Comparison of ENCODE assay signal across 2 cellular contexts in genomic region chr4:153483432-153484418, GRCh38.
TF ChIP-seq lines count a peak whose summit lies in the region.

No MANE protein-coding gene starts in this region.

TF ChIP-seq in liver, 16 proteins besides CTCF, POLR2A, EP300 and RAD21 (continued from another document):
- TF ChIP-seq HNF4A (conservative IDR thresholded peaks at IDR 0.05) (peak in 1 of 2 donors; percentile 15), YY1 (IDR thresholded peaks at IDR 0.05) (peak; percentile 80)

TF ChIP-seq in HepG2, 621 proteins besides CTCF, POLR2A, EP300 and RAD21:
- TF ChIP-seq CENPBD1 (CRISPR knock-in tag; IDR thresholded peaks at IDR 0.05; ENCODE audit: borderline replicate concordance, low read depth) (no peak), GLI4 (CRISPR knock-in tag; IDR thresholded peaks at IDR 0.05; ENCODE audit: borderline replicate concordance) (no peak), HOXD1 (CRISPR knock-in tag; IDR thresholded peaks at IDR 0.05) (no peak), ZNF207 (IDR thresholded peaks at IDR 0.05; ENCODE audit: borderline replicate concordance) (no peak), ZBTB25 (CRISPR knock-in tag; IDR thresholded peaks at IDR 0.05) (no peak), KDM2A (CRISPR knock-in tag; IDR thresholded peaks at IDR 0.05; ENCODE audit: borderline replicate concordance, low read depth) (no peak), ZNF142 (CRISPR knock-in tag; IDR thresholded peaks at IDR 0.05) (no peak), HNRNPL (IDR thresholded peaks at IDR 0.05; ENCODE audit: low read depth, low read length) (no peak), ARNT2 (CRISPR knock-in tag; IDR thresholded peaks at IDR 0.05; ENCODE audit: low read depth) (no peak), ATAD3A (CRISPR knock-in tag; IDR thresholded peaks at IDR 0.05) (no peak), NCOA2 (CRISPR knock-in tag; IDR thresholded peaks at IDR 0.05) (no peak), MAFG (CRISPR knock-in tag; IDR thresholded peaks at IDR 0.05) (no peak), HMG20B (CRISPR knock-in tag; conservative IDR thresholded peaks at IDR 0.05) (no peak), ZNF780A (CRISPR knock-in tag; IDR thresholded peaks at IDR 0.05) (no peak), HMGXB3 (CRISPR knock-in tag; IDR thresholded peaks at IDR 0.05; ENCODE audit: borderline replicate concordance) (no peak), ZNF263 (CRISPR knock-in tag; IDR thresholded peaks at IDR 0.05) (no peak), ISL2 (CRISPR knock-in tag; IDR thresholded peaks at IDR 0.05) (no peak), SP2 (CRISPR knock-in tag; IDR thresholded peaks at IDR 0.05) (no peak)
